ENCODE assay signal across 8 cellular contexts in the genomic region with DNA sequence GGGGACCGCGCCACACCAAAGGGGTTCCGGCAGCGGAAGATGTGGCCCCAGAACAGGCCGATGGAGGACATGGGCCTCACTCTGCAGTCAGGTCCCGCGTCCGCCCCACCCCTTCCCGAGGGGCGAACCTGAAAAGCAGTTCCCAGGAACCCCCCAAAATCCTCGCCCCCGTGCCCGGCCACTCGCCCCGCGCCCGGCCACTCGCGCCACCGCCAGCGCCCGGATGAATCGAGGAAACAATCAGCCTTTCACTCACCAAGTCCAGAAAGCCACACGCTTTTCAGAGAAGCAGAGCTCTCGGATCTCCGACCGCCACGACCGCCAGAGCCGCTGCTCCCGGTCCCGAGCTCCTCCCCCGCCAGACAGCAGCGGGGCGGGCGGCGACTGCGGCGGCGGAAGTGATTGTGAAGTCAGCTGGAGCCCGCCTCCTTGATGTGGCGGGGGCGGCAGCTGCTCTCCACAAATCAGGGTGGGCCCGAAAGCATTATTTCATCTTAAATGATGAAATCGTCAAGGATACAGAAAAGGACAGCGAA. TPM values are rescaled to one million over a fixed set of nuclear protein-coding genes. Genes with fewer than 3 reads are reported as not detected.
DNase-seq lines count a peak whose midpoint lies in the region; ATAC-seq lines count a peak whose summit lies in the region.

Gene PJA1, minus strand, starts transcription at position 338 of the 536 bp plus-strand sequence. CDS start 2,380 bp downstream, outside the sequence.

- DNase-seq in ACHN = peak; percentile 52
- peak; percentile 40 for DNase-seq in NCI-H446 treated with DMSO at 0.1 percent for 48 hours (lab: John Stamatoyannopoulos, UW)
- DNase-seq in activated CD4-positive, alpha-beta T cell treated with anti-CD3 and anti-CD28 coated beads, Interleukin-2, amount 10 ng/mL, durations not matched to agents 24 days and 14 days = peak; percentile 89
- DNase-seq in dedifferentiated amniotic fluid mesenchymal stem cell (ENCODE audit: extremely low spot score) = peak; percentile 63
- peak; percentile 88 for DNase-seq in left kidney (ENCODE audit: low read depth, low spot score)
- DNase-seq in stimulated activated CD4-positive, alpha-beta T cell treated with anti-CD3 and anti-CD28 coated beads, Interleukin-1b, Interleukin-23, amount 100 ng/mL, for 48 hours = peak; percentile 71

- no peaks in the 10 kb centered on the region for H3K9me3 Mint-ChIP-seq in activated CD4-positive, alpha-beta T cell treated with anti-CD3 and anti-CD28 coated beads, Interleukin-2, amount 10 ng/mL, durations not matched to agents 24 days and 14 days

- H3K27ac Mint-ChIP-seq in activated CD4-positive, alpha-beta T cell treated with anti-CD3 and anti-CD28 coated beads, Interleukin-2, amount 10 ng/mL, durations not matched to agents 24 days and 14 days = peak within 1 kb of the TSS; percentile 82

- H3K4me1 Mint-ChIP-seq in activated CD4-positive, alpha-beta T cell treated with anti-CD3 and anti-CD28 coated beads, Interleukin-2, amount 10 ng/mL, durations not matched to agents 24 days and 14 days = peaks cover 21% of the 10 kb centered on the region

- H3K4me3 Mint-ChIP-seq in activated CD4-positive, alpha-beta T cell treated with anti-CD3 and anti-CD28 coated beads, Interleukin-2, amount 10 ng/mL, durations not matched to agents 24 days and 14 days = peak within 1 kb of the TSS; percentile 84

- ATAC-seq in GM18867 (IDR thresholded peaks at IDR 0.05; ENCODE audit: unreplicated experiment) = peak; percentile 93
- ATAC-seq in HG03103 (IDR thresholded peaks at IDR 0.05; ENCODE audit: low read depth, unreplicated experiment) = peak; percentile 80

- H3K36me3 Mint-ChIP-seq in activated CD4-positive, alpha-beta T cell treated with anti-CD3 and anti-CD28 coated beads, Interleukin-2, amount 10 ng/mL, durations not matched to agents 24 days and 14 days (ENCODE audit: low read depth) = peaks cover 6% of the 10 kb centered on the region

- in situ Hi-C loops in ACHN (cut with HindIII; ENCODE audit: low pct_ligation_motif_present, low pct_unique_long_range_greater_than_20kb, low sequenced_read_pairs) = no loop called here

- intact Hi-C loops in activated CD4-positive, alpha-beta T cell treated with anti-CD3 and anti-CD28 coated beads, Interleukin-2, amount 10 ng/mL, durations not matched to agents 24 days and 14 days (cut with micrococcal nuclease) = loop anchor here (2.0 kb wide), 1 partner anchor 336 kb away; the partner anchor contains the start of gene EFNB1

- peaks cover 7% of the 10 kb centered on the region for H3K27me3 Mint-ChIP-seq in activated CD4-positive, alpha-beta T cell treated with anti-CD3 and anti-CD28 coated beads, Interleukin-2, amount 10 ng/mL, durations not matched to agents 24 days and 14 days

RNA-seq across cellular contexts. Expression of gene PJA1, which starts in this region (rescaled TPM):
- 14.4 and 15.5 TPM in 2 replicates for total RNA-seq in activated CD4-positive, alpha-beta T cell treated with anti-CD3 and anti-CD28 coated beads, Interleukin-2, amount 10 ng/mL, durations not matched to agents 24 days and 14 days

Comparison
In these comparisons a context has a peak if more than half of its experiments do, and no peak if none do; other contexts are left out.
1. Peak in every context shown above with its lines: DNase-seq and ATAC-seq.